Comparison of ENCODE assay signal across 9 cellular contexts in the genomic region with DNA sequence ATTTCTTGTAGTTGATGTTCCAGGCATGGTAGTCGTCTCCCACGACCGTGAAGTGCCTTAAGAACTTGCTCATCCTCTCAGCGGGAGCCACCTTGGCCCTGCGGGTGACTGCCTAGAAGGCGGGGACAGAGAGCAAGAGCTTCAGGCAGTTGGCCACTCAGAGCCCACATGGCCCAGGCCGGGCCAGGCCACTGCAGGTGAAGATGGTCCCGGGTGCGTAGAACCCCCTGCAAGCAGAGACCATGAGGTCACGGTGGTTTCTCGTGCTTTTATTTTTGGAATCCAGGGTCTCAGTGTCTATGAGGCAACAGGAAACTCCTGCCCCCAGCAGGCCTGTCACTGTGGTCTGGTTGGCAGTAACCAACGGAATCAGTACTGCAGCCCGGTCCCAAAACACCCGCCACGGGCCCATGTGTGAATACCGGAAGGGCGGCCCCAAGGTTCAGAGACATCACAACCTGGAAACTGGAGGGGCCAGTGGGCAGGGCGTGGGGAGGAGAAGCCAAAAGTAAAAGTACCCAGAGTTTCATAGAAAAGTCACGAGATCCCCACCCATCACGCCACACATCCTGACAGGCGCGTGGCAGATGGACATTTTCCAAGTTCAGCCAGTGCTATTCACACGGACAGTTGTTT. TPM values are rescaled to one million over a fixed set of nuclear protein-coding genes. Genes with fewer than 3 reads are reported as not detected.
DNase-seq lines count a peak whose midpoint lies in the region; ATAC-seq and TF ChIP-seq lines count a peak whose summit lies in the region.
"Had no signal": no experiment of that assay in that cellular context is flagged by ENCODE, and none has a peak within 500 bp of the region (broad histone marks: within the 10 kb centered on the region; RNA-seq: fewer than 3 reads in every experiment).

No MANE protein-coding gene starts in this region.

- peaks cover 30% of the 10 kb centered on the region for H3K36me3 Mint-ChIP-seq in CD8-positive, alpha-beta T cell
- H3K36me3 Mint-ChIP-seq in activated T-cell treated with anti-CD3 and anti-CD28 coated beads, Interleukin-2, amount 50 U/mL, for 72 hours (ENCODE audit: insufficient read depth in 2 of 2) = peaks cover 12 to 19% of the 10 kb centered on the region in 2 donors
- H3K36me3 Mint-ChIP-seq in WTC11 = peaks cover 3% of the 10 kb centered on the region; the same call in 1 of the 2 replicates

- peak; percentile 85 for ATAC-seq in CD8-positive, alpha-beta T cell
- ATAC-seq in GM19468 (IDR thresholded peaks at IDR 0.05; ENCODE audit: extremely low read depth, unreplicated experiment) = peak; percentile 82
- peak; percentile 82 for ATAC-seq in HG03520 (IDR thresholded peaks at IDR 0.05; ENCODE audit: unreplicated experiment)
- ATAC-seq in activated T-cell treated with anti-CD3 and anti-CD28 coated beads, Interleukin-2, amount 50 U/mL, for 72 hours (replicated peaks in 1 of 2) = peak; percentile 92
- ATAC-seq in WTC11 = no peak; the same call in 1 of the 2 replicates

- intact Hi-C loops in CD8-positive, alpha-beta T cell (cut with DNase I, micrococcal nuclease) = loop anchor here in 1 of 2 experiments (5.0 kb wide), 1 partner anchor 81 kb away; a partner anchor contains a TSS

- H3K27ac Mint-ChIP-seq in CD8-positive, alpha-beta T cell = peak overlapping the region; percentile 90
- peak overlapping the region; percentile 84 for H3K27ac Mint-ChIP-seq in activated T-cell treated with anti-CD3 and anti-CD28 coated beads, Interleukin-2, amount 50 U/mL, for 72 hours
- no peak overlapping the region for H3K27ac Mint-ChIP-seq in WTC11

- no peak for TF ChIP-seq CTCF in CD8-positive, alpha-beta T cell (IDR thresholded peaks at IDR 0.05)
- TF ChIP-seq CTCF in WTC11 (IDR thresholded peaks at IDR 0.05) = no peak
- TF ChIP-seq CTCF in foreskin fibroblast (IDR thresholded peaks at IDR 0.05; ENCODE audit: low read depth, low read length) = no peak

- H3K27ac ChIP-seq in CD8-positive, alpha-beta T cell (ENCODE audit: low read depth, low read length) = peak overlapping the region; percentile 14

- H3K4me3 ChIP-seq in CD8-positive, alpha-beta T cell (ENCODE audit: low read depth, low read length) = peak overlapping the region; percentile 8
- no peak overlapping the region for H3K4me3 ChIP-seq in foreskin fibroblast (ENCODE audit: low read depth in 1 of 2, low read length in 2 of 2)

- H3K4me3 Mint-ChIP-seq in CD8-positive, alpha-beta T cell = peak overlapping the region; percentile 76
- H3K4me3 Mint-ChIP-seq in activated T-cell treated with anti-CD3 and anti-CD28 coated beads, Interleukin-2, amount 50 U/mL, for 72 hours = peak overlapping the region; percentile 80 to 84
- H3K4me3 Mint-ChIP-seq in WTC11 = no peak overlapping the region
- H3K4me3 Mint-ChIP-seq: neural crest cell had no signal

- no peaks in the 10 kb centered on the region for H3K27me3 ChIP-seq in CD8-positive, alpha-beta T cell (ENCODE audit: insufficient read depth, low read length)

- CTCF ChIA-PET in CD8-positive, alpha-beta T cell (lab: Charles Lee) = no interaction called here
- CTCF ChIA-PET in WTC11 (lab: Charles Lee) = interaction anchor here (0.5 kb wide), 1 partner anchor 45 kb away, joined by 3 read pairs; no protein-coding TSS in a partner anchor

- peaks cover 19% of the 10 kb centered on the region for H3K4me1 ChIP-seq in CD8-positive, alpha-beta T cell (ENCODE audit: insufficient read depth, low read length)

- DNase-seq in CD8-positive, alpha-beta T cell = peak in 6 of 7 experiments; percentile 38 to 76 (median 56)
- peak; percentile 66 to 68 for DNase-seq in activated T-cell treated with anti-CD3 and anti-CD28 coated beads, Interleukin-2, amount 50 U/mL, for 72 hours
- DNase-seq in stimulated activated CD4-positive, alpha-beta T cell treated with anti-CD3 and anti-CD28 coated beads, Interleukin-15, amount 100 ng/mL, for 24 hours = peak; percentile 76
- DNase-seq in WTC11 (ENCODE audit: low spot score) (no peak), OCI-M1 (lab: John Stamatoyannopoulos, UW) (no peak), foreskin fibroblast (no peak)

- POLR2A ChIA-PET in CD8-positive, alpha-beta T cell (lab: Charles Lee) = interaction anchor here (0.8 kb wide), 1 partner anchor 11 kb away, joined by 3 read pairs; no protein-coding TSS in a partner anchor
- POLR2A ChIA-PET in WTC11 (lab: Charles Lee) = no interaction called here

- peaks cover 7% of the 10 kb centered on the region for H3K9me3 ChIP-seq in CD8-positive, alpha-beta T cell (ENCODE audit: low read length)

- peaks cover 24% of the 10 kb centered on the region for H3K4me1 Mint-ChIP-seq in CD8-positive, alpha-beta T cell (ENCODE audit: low read depth)
- peaks cover 38% of the 10 kb centered on the region for H3K4me1 Mint-ChIP-seq in activated T-cell treated with anti-CD3 and anti-CD28 coated beads, Interleukin-2, amount 50 U/mL, for 72 hours (ENCODE audit: low read depth)
- H3K4me1 Mint-ChIP-seq in WTC11 = no peaks in the 10 kb centered on the region; the same call in 1 of the 2 replicates

- H3K36me3 ChIP-seq in CD8-positive, alpha-beta T cell (ENCODE audit: insufficient read depth, low read length) = no peaks in the 10 kb centered on the region

- H3K9me3 Mint-ChIP-seq in CD8-positive, alpha-beta T cell = peaks cover 11% of the 10 kb centered on the region
- peaks cover 7% of the 10 kb centered on the region in 2 donors for H3K9me3 Mint-ChIP-seq in activated T-cell treated with anti-CD3 and anti-CD28 coated beads, Interleukin-2, amount 50 U/mL, for 72 hours
- peaks cover 8% of the 10 kb centered on the region for H3K9me3 Mint-ChIP-seq in WTC11

- H3K27me3 Mint-ChIP-seq in CD8-positive, alpha-beta T cell (ENCODE audit: low read depth) = no peaks in the 10 kb centered on the region
- no peaks in the 10 kb centered on the region for H3K27me3 Mint-ChIP-seq in activated T-cell treated with anti-CD3 and anti-CD28 coated beads, Interleukin-2, amount 50 U/mL, for 72 hours (ENCODE audit: low read depth)
- H3K27me3 Mint-ChIP-seq in WTC11 (ENCODE audit: low read depth) = no peaks in the 10 kb centered on the region

TF ChIP-seq in WTC11, 78 proteins besides CTCF, POLR2A, EP300 and RAD21 (continues in another document):
- TF ChIP-seq CBFB (CRISPR knock-in tag; IDR thresholded peaks at IDR 0.05; ENCODE audit: low read depth) = no peak
- TF ChIP-seq, protein P1, sequence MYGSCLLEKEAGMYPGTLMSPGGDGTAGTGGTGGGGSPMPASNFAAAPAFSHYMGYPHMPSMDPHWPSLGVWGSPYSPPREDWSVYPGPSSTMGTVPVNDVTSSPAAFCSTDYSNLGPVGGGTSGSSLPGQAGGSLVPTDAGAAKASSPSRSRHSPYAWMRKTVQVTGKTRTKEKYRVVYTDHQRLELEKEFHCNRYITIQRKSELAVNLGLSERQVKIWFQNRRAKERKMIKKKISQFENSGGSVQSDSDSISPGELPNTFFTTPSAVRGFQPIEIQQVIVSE (CRISPR knock-in tag; IDR thresholded peaks at IDR 0.05; ENCODE audit: borderline replicate concordance) = no peak
- TF ChIP-seq ZNF317 (CRISPR knock-in tag; IDR thresholded peaks at IDR 0.05; ENCODE audit: borderline replicate concordance, low read depth) = no peak
- TF ChIP-seq ZNF138 (CRISPR knock-in tag; conservative IDR thresholded peaks at IDR 0.05) = no peak
- TF ChIP-seq, protein P2, sequence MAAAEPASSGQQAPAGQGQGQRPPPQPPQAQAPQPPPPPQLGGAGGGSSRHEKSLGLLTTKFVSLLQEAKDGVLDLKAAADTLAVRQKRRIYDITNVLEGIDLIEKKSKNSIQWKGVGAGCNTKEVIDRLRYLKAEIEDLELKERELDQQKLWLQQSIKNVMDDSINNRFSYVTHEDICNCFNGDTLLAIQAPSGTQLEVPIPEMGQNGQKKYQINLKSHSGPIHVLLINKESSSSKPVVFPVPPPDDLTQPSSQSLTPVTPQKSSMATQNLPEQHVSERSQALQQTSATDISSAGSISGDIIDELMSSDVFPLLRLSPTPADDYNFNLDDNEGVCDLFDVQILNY (CRISPR knock-in tag; IDR thresholded peaks at IDR 0.05) = no peak
- TF ChIP-seq FOXK1 (CRISPR knock-in tag; IDR thresholded peaks at IDR 0.05) = no peak
- TF ChIP-seq, protein P3, sequence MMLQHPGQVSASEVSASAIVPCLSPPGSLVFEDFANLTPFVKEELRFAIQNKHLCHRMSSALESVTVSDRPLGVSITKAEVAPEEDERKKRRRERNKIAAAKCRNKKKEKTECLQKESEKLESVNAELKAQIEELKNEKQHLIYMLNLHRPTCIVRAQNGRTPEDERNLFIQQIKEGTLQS (CRISPR knock-in tag; conservative IDR thresholded peaks at IDR 0.05) = no peak
- no peak for TF ChIP-seq RELA (CRISPR knock-in tag; IDR thresholded peaks at IDR 0.05; ENCODE audit: borderline replicate concordance)
- no peak for TF ChIP-seq SMAD4 (CRISPR knock-in tag; IDR thresholded peaks at IDR 0.05)
- no peak for TF ChIP-seq ZNF263 (CRISPR knock-in tag; IDR thresholded peaks at IDR 0.05; ENCODE audit: low read depth)
- TF ChIP-seq, protein P4, sequence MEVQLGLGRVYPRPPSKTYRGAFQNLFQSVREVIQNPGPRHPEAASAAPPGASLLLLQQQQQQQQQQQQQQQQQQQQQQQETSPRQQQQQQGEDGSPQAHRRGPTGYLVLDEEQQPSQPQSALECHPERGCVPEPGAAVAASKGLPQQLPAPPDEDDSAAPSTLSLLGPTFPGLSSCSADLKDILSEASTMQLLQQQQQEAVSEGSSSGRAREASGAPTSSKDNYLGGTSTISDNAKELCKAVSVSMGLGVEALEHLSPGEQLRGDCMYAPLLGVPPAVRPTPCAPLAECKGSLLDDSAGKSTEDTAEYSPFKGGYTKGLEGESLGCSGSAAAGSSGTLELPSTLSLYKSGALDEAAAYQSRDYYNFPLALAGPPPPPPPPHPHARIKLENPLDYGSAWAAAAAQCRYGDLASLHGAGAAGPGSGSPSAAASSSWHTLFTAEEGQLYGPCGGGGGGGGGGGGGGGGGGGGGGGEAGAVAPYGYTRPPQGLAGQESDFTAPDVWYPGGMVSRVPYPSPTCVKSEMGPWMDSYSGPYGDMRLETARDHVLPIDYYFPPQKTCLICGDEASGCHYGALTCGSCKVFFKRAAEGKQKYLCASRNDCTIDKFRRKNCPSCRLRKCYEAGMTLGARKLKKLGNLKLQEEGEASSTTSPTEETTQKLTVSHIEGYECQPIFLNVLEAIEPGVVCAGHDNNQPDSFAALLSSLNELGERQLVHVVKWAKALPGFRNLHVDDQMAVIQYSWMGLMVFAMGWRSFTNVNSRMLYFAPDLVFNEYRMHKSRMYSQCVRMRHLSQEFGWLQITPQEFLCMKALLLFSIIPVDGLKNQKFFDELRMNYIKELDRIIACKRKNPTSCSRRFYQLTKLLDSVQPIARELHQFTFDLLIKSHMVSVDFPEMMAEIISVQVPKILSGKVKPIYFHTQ (CRISPR knock-in tag; IDR thresholded peaks at IDR 0.05) = no peak

RNA-seq across cellular contexts. Expression of a gene that starts 27.5 kb away (rescaled TPM):
- total RNA-seq in CD8-positive, alpha-beta T cell = 1 to 10 TPM; 3.0 to 3.8 TPM
- 10 to 100 TPM; 10.5 to 12.8 TPM for total RNA-seq in activated T-cell treated with anti-CD3 and anti-CD28 coated beads, Interleukin-2, amount 50 U/mL, for 72 hours
- total RNA-seq in WTC11 (2021) = 5.7 to 8.4 TPM (median 7.9 TPM) in 3 replicates

RNA-seq across cellular contexts. Expression of a gene that starts 47.5 kb away (rescaled TPM):
- 1 to 10 TPM; 4.7 to 4.9 TPM for total RNA-seq in CD8-positive, alpha-beta T cell
- total RNA-seq in activated T-cell treated with anti-CD3 and anti-CD28 coated beads, Interleukin-2, amount 50 U/mL, for 72 hours = 1 to 10 TPM; 9.7 to 10.0 TPM
- 10.3 to 15.9 TPM (median 13.9 TPM) in 3 replicates for total RNA-seq in WTC11 (2021)

Comparison
In these comparisons a context has a peak if more than half of its experiments do, and no peak if none do; other contexts are left out.
1. DNase-seq: peak in CD8-positive, alpha-beta T cell (6 of 7), activated T-cell treated with anti-CD3 and anti-CD28 coated beads, Interleukin-2, amount 50 U/mL, for 72 hours (2 of 2) and stimulated activated CD4-positive, alpha-beta T cell treated with anti-CD3 and anti-CD28 coated beads, Interleukin-15, amount 100 ng/mL, for 24 hours (single experiment); none in WTC11 (single experiment), OCI-M1 (single experiment) and foreskin fibroblast (0 of 2).